26 cellular contexts compared by ENCODE assay signal in genomic region chr2:73718421-73718820, GRCh38. TPM values are rescaled to one million over a fixed set of nuclear protein-coding genes. Genes with fewer than 3 reads are reported as not detected.
DNase-seq lines count a peak whose midpoint lies in the region; ATAC-seq, FAIRE-seq and TF ChIP-seq lines count a peak whose summit lies in the region.
"Had no signal": no experiment of that assay in that cellular context is flagged by ENCODE, and none has a peak within 500 bp of the region (broad histone marks: within the 10 kb centered on the region; RNA-seq: fewer than 3 reads in every experiment).

No MANE protein-coding gene starts in this region.

- POLR2A ChIA-PET in activated CD8-positive, alpha-beta T cell treated with anti-CD3 and anti-CD28 coated beads, Interleukin-2, amount 10 ng/mL, durations not matched to agents 7 days and 5 days (lab: Charles Lee), result no interaction called here
- POLR2A ChIA-PET in activated CD8-positive, alpha-beta T cell treated with anti-CD3 and anti-CD28 coated beads for 36 hours (lab: Charles Lee), result no interaction called here

- no peak overlapping the region for H2AFZ ChIP-seq in astrocyte (ENCODE audit: low read depth, low read length)

- DNase-seq in activated CD8-positive, alpha-beta T cell treated with anti-CD3 and anti-CD28 coated beads, Interleukin-2, amount 10 ng/mL, durations not matched to agents 7 days and 5 days, result peak; percentile 17
- DNase-seq in activated CD8-positive, alpha-beta T cell treated with anti-CD3 and anti-CD28 coated beads for 36 hours, result no peak
- no peak for DNase-seq in astrocyte (ENCODE audit: low read depth)
- DNase-seq in esophagus muscularis mucosa (ENCODE audit: extremely low spot score), result peak; percentile 7
- DNase-seq in osteocyte (ENCODE audit: extremely low spot score, unreplicated experiment), result peak; percentile 73
- no peak for DNase-seq in COR-L47 (lab: John Stamatoyannopoulos, UW)
- no peak for DNase-seq in dorsolateral prefrontal cortex
- DNase-seq in posterior vena cava (ENCODE audit: low spot score), result no peak
- DNase-seq: AML-193; BE2C; C1 segment of cervical spinal cord; Caco-2; Calu3; CD4-positive, alpha-beta memory T cell; CD4-positive, CD25-positive, alpha-beta regulatory T cell; CD8-positive, alpha-beta memory T cell; DMS79 treated with DMSO at 0.1 percent for 48 hours; GF-D8 had no signal

- H3K4me1 Mint-ChIP-seq in activated CD8-positive, alpha-beta T cell treated with anti-CD3 and anti-CD28 coated beads, Interleukin-2, amount 10 ng/mL, durations not matched to agents 7 days and 5 days (ENCODE audit: low read depth), result no peaks in the 10 kb centered on the region
- H3K4me1 Mint-ChIP-seq in activated CD8-positive, alpha-beta T cell treated with anti-CD3 and anti-CD28 coated beads for 36 hours (ENCODE audit: low read depth), result no peaks in the 10 kb centered on the region
- H3K4me1 Mint-ChIP-seq in astrocyte (ENCODE audit: low read depth, unreplicated experiment) (no peaks in the 10 kb centered on the region), osteocyte (ENCODE audit: unreplicated experiment) (no peaks in the 10 kb centered on the region)
- H3K4me1 Mint-ChIP-seq: CD4-positive, CD25-positive, alpha-beta regulatory T cell; CD8-positive, alpha-beta memory T cell had no signal

- TF ChIP-seq CTCF in activated CD8-positive, alpha-beta T cell treated with anti-CD3 and anti-CD28 coated beads for 36 hours (IDR thresholded peaks at IDR 0.05), result no peak
- TF ChIP-seq CTCF in astrocyte (IDR thresholded peaks at IDR 0.05; ENCODE audit: insufficient read depth, low read depth, low read length) (no peak), esophagus muscularis mucosa (IDR thresholded peaks at IDR 0.05) (no peak), osteocyte (IDR thresholded peaks at IDR 0.05) (no peak), dorsolateral prefrontal cortex (IDR thresholded peaks at IDR 0.05 in 54 of 56, conservative IDR thresholded peaks at IDR 0.05 in 2 of 56; ENCODE audit: low read depth in 1 of 56, partially characterized antibody in 56 of 56) (no peak)

- FAIRE-seq in astrocyte (lab: Jason Lieb, UNC), result no peak
- FAIRE-seq: A549, D721Med, G401.6, GM12891, GM19239 had no signal

- intact Hi-C loops in activated CD8-positive, alpha-beta T cell treated with anti-CD3 and anti-CD28 coated beads for 36 hours (cut with micrococcal nuclease), result no loop called here
- intact Hi-C loops in esophagus muscularis mucosa (cut with DNase I), result no loop called here
- intact Hi-C loops in dorsolateral prefrontal cortex (cut with DNase I), result no loop called here
- intact Hi-C loops in posterior vena cava (cut with DNase I), result no loop called here

- no peak for ATAC-seq in activated CD8-positive, alpha-beta T cell treated with anti-CD3 and anti-CD28 coated beads, Interleukin-2, amount 10 ng/mL, durations not matched to agents 7 days and 5 days
- ATAC-seq in activated CD8-positive, alpha-beta T cell treated with anti-CD3 and anti-CD28 coated beads for 36 hours, result no peak

- CTCF ChIA-PET in activated CD8-positive, alpha-beta T cell treated with anti-CD3 and anti-CD28 coated beads, Interleukin-2, amount 10 ng/mL, durations not matched to agents 7 days and 5 days (lab: Charles Lee), result no interaction called here
- CTCF ChIA-PET in activated CD8-positive, alpha-beta T cell treated with anti-CD3 and anti-CD28 coated beads for 36 hours (lab: Charles Lee), result no interaction called here

- TF ChIP-seq POLR2A in esophagus muscularis mucosa (IDR thresholded peaks at IDR 0.05; ENCODE audit: low read depth), result no peak

- peaks cover 9% of the 10 kb centered on the region for H3K27me3 Mint-ChIP-seq in activated CD8-positive, alpha-beta T cell treated with anti-CD3 and anti-CD28 coated beads, Interleukin-2, amount 10 ng/mL, durations not matched to agents 7 days and 5 days (ENCODE audit: low read depth)
- H3K27me3 Mint-ChIP-seq in activated CD8-positive, alpha-beta T cell treated with anti-CD3 and anti-CD28 coated beads for 36 hours, result peaks cover 9% of the 10 kb centered on the region
- peaks cover 32% of the 10 kb centered on the region for H3K27me3 Mint-ChIP-seq in astrocyte (ENCODE audit: low read depth, unreplicated experiment)
- H3K27me3 Mint-ChIP-seq in osteocyte (ENCODE audit: unreplicated experiment), result peaks cover 18% of the 10 kb centered on the region

- H3K27me3 ChIP-seq in astrocyte (ENCODE audit: insufficient read depth, low read length), result no peaks in the 10 kb centered on the region
- no peaks in the 10 kb centered on the region for H3K27me3 ChIP-seq in esophagus muscularis mucosa
- H3K27me3 ChIP-seq in dorsolateral prefrontal cortex, result no peaks in the 10 kb centered on the region
- H3K27me3 ChIP-seq: BE2C, BLaER1 had no signal

- no peak overlapping the region for H3K4me3 ChIP-seq in astrocyte (ENCODE audit: insufficient read depth, low read depth, low read length)
- no peak overlapping the region for H3K4me3 ChIP-seq in esophagus muscularis mucosa
- H3K4me3 ChIP-seq in dorsolateral prefrontal cortex, result no peak overlapping the region
- H3K4me3 ChIP-seq: A549, BLaER1 had no signal

- peaks cover 7% of the 10 kb centered on the region for H3K9me3 Mint-ChIP-seq in activated CD8-positive, alpha-beta T cell treated with anti-CD3 and anti-CD28 coated beads, Interleukin-2, amount 10 ng/mL, durations not matched to agents 7 days and 5 days (ENCODE audit: insufficient read depth)
- peaks cover 10% of the 10 kb centered on the region for H3K9me3 Mint-ChIP-seq in activated CD8-positive, alpha-beta T cell treated with anti-CD3 and anti-CD28 coated beads for 36 hours
- H3K9me3 Mint-ChIP-seq in astrocyte (ENCODE audit: unreplicated experiment), result peaks cover 43% of the 10 kb centered on the region
- peaks cover 19% of the 10 kb centered on the region for H3K9me3 Mint-ChIP-seq in osteocyte (ENCODE audit: unreplicated experiment)

- no peak overlapping the region for H3K27ac Mint-ChIP-seq in activated CD8-positive, alpha-beta T cell treated with anti-CD3 and anti-CD28 coated beads, Interleukin-2, amount 10 ng/mL, durations not matched to agents 7 days and 5 days
- no peak overlapping the region for H3K27ac Mint-ChIP-seq in activated CD8-positive, alpha-beta T cell treated with anti-CD3 and anti-CD28 coated beads for 36 hours
- H3K27ac Mint-ChIP-seq in astrocyte (ENCODE audit: unreplicated experiment) (peak overlapping the region; percentile 77), osteocyte (ENCODE audit: unreplicated experiment) (no peak overlapping the region)
- H3K27ac Mint-ChIP-seq: CD8-positive, alpha-beta memory T cell had no signal

- H3K36me3 ChIP-seq in astrocyte (ENCODE audit: insufficient read depth, low read length) (no peaks in the 10 kb centered on the region), esophagus muscularis mucosa (no peaks in the 10 kb centered on the region)
- H3K36me3 ChIP-seq: BE2C had no signal

- H3K36me3 Mint-ChIP-seq in activated CD8-positive, alpha-beta T cell treated with anti-CD3 and anti-CD28 coated beads, Interleukin-2, amount 10 ng/mL, durations not matched to agents 7 days and 5 days (ENCODE audit: low read depth), result peaks cover 3% of the 10 kb centered on the region
- no peaks in the 10 kb centered on the region for H3K36me3 Mint-ChIP-seq in activated CD8-positive, alpha-beta T cell treated with anti-CD3 and anti-CD28 coated beads for 36 hours (ENCODE audit: low read depth)
- peaks cover 16% of the 10 kb centered on the region for H3K36me3 Mint-ChIP-seq in astrocyte (ENCODE audit: low read depth, unreplicated experiment)
- peaks cover 4% of the 10 kb centered on the region for H3K36me3 Mint-ChIP-seq in osteocyte (ENCODE audit: unreplicated experiment)
- H3K36me3 Mint-ChIP-seq: CD14-positive monocyte; CD4-positive, CD25-positive, alpha-beta regulatory T cell had no signal

- no peak overlapping the region for H3K4me3 Mint-ChIP-seq in activated CD8-positive, alpha-beta T cell treated with anti-CD3 and anti-CD28 coated beads, Interleukin-2, amount 10 ng/mL, durations not matched to agents 7 days and 5 days
- H3K4me3 Mint-ChIP-seq in activated CD8-positive, alpha-beta T cell treated with anti-CD3 and anti-CD28 coated beads for 36 hours, result no peak overlapping the region
- no peak overlapping the region for H3K4me3 Mint-ChIP-seq in astrocyte (ENCODE audit: unreplicated experiment)
- no peak overlapping the region for H3K4me3 Mint-ChIP-seq in osteocyte (ENCODE audit: unreplicated experiment)
- H3K4me3 Mint-ChIP-seq: CD14-positive monocyte; CD4-positive, CD25-positive, alpha-beta regulatory T cell; CD8-positive, alpha-beta memory T cell had no signal

- H3K9me3 ChIP-seq in astrocyte (ENCODE audit: insufficient read depth, low read depth, low read length), result peaks cover 4% of the 10 kb centered on the region
- no peaks in the 10 kb centered on the region for H3K9me3 ChIP-seq in esophagus muscularis mucosa
- H3K9me3 ChIP-seq: BE2C, Caco-2 had no signal

- H3K27ac ChIP-seq in astrocyte (ENCODE audit: low read depth, low read length) (no peak overlapping the region), esophagus muscularis mucosa (replicated peaks in 1 of 4) (no peak overlapping the region), dorsolateral prefrontal cortex (no peak overlapping the region)
- H3K27ac ChIP-seq: 22Rv1, A549, BLaER1 had no signal

- WGBS in esophagus muscularis mucosa, result 84% methylated on average over 5 of the region's 6 CpGs

- no peak for TF ChIP-seq EP300 in esophagus muscularis mucosa (IDR thresholded peaks at IDR 0.05)

- no peaks in the 10 kb centered on the region for H3K79me2 ChIP-seq in astrocyte (ENCODE audit: insufficient read depth, low read length)

- no peak overlapping the region for H3K9ac ChIP-seq in astrocyte (ENCODE audit: low read length)
- H3K9ac ChIP-seq: BLaER1 had no signal

- H4K20me1 ChIP-seq in astrocyte (ENCODE audit: insufficient read depth, low read length), result no peaks in the 10 kb centered on the region
- H4K20me1 ChIP-seq: BLaER1 had no signal

- no peak overlapping the region for H3K4me2 ChIP-seq in astrocyte (ENCODE audit: low read length)
- H3K4me2 ChIP-seq: A549, BLaER1 had no signal

- no peaks in the 10 kb centered on the region for H3K4me1 ChIP-seq in astrocyte (ENCODE audit: insufficient read depth, low read length)
- H3K4me1 ChIP-seq in esophagus muscularis mucosa, result no peaks in the 10 kb centered on the region
- H3K4me1 ChIP-seq: A549, BE2C, Caco-2 had no signal

RNA-seq across cellular contexts. Expression of gene TPRKB, which starts 18.7 kb away (rescaled TPM):
- total RNA-seq in activated CD8-positive, alpha-beta T cell treated with anti-CD3 and anti-CD28 coated beads, Interleukin-2, amount 10 ng/mL, durations not matched to agents 7 days and 5 days, result 10 to 100 TPM; 43.7 to 50.0 TPM
- 10 to 100 TPM; 27.0 to 29.0 TPM for total RNA-seq in activated CD8-positive, alpha-beta T cell treated with anti-CD3 and anti-CD28 coated beads for 36 hours
- 21.3 and 21.6 TPM in 2 replicates for total RNA-seq in astrocyte
- 10 to 100 TPM; 13.6 to 30.3 (median 23.4) TPM for total RNA-seq in esophagus muscularis mucosa
- 16.2 and 16.7 TPM in 2 replicates for total RNA-seq in osteocyte
- 10 to 100 TPM; 12.6 to 29.0 (median 19.5) TPM for total RNA-seq in dorsolateral prefrontal cortex
- total RNA-seq in posterior vena cava, result 10 to 100 TPM; 27.1 to 27.7 TPM

Comparison
In these comparisons a context has a peak if more than half of its experiments do, and no peak if none do; other contexts are left out.
1. DNase-seq: peak in activated CD8-positive, alpha-beta T cell treated with anti-CD3 and anti-CD28 coated beads, Interleukin-2, amount 10 ng/mL, durations not matched to agents 7 days and 5 days (single experiment), esophagus muscularis mucosa (single experiment) and osteocyte (single experiment); none in activated CD8-positive, alpha-beta T cell treated with anti-CD3 and anti-CD28 coated beads for 36 hours (single experiment), astrocyte (single experiment), COR-L47 (single experiment), dorsolateral prefrontal cortex (0 of 10) and posterior vena cava (single experiment).